ENCODE assay signal across 5 cellular contexts in genomic region chr17:28576016-28576415, GRCh38. TPM values are rescaled to one million over a fixed set of nuclear protein-coding genes. Genes with fewer than 3 reads are reported as not detected.
DNase-seq lines count a peak whose midpoint lies in the region; ATAC-seq, FAIRE-seq and TF ChIP-seq lines count a peak whose summit lies in the region.
"Not testable (repeated sequence)": the region's sequence is repeated elsewhere in the genome, so short reads cannot be mapped to it uniquely, and the experiment has no call there.

No MANE protein-coding gene starts in this region.

- DNase-seq in GM12892 (ENCODE audit: insufficient read length); RWPE2 (ENCODE audit: low spot score); activated naive CD4-positive, alpha-beta T cell treated with anti-CD3 and anti-CD28 coated beads for 36 hours; effector memory CD8-positive, alpha-beta T cell; mesothelial cell of epicardium (ENCODE audit: low spot score in 2 of 2, unreplicated experiment in 2 of 2): not testable (repeated sequence)

- not testable (repeated sequence) for H3K27me3 Mint-ChIP-seq in activated naive CD4-positive, alpha-beta T cell treated with anti-CD3 and anti-CD28 coated beads for 36 hours (ENCODE audit: low read depth); effector memory CD8-positive, alpha-beta T cell; mesothelial cell of epicardium (ENCODE audit: low read depth)

- peak overlapping the region; percentile 1 for H3K27ac Mint-ChIP-seq in activated naive CD4-positive, alpha-beta T cell treated with anti-CD3 and anti-CD28 coated beads for 36 hours
- H3K27ac Mint-ChIP-seq in effector memory CD8-positive, alpha-beta T cell = peak overlapping the region; percentile 80
- H3K27ac Mint-ChIP-seq in mesothelial cell of epicardium = not testable (repeated sequence)

- peaks cover 31% of the 10 kb centered on the region for H3K36me3 Mint-ChIP-seq in activated naive CD4-positive, alpha-beta T cell treated with anti-CD3 and anti-CD28 coated beads for 36 hours (ENCODE audit: low read depth)
- H3K36me3 Mint-ChIP-seq in effector memory CD8-positive, alpha-beta T cell (ENCODE audit: insufficient read depth); mesothelial cell of epicardium: not testable (repeated sequence)

- intact Hi-C loops in activated naive CD4-positive, alpha-beta T cell treated with anti-CD3 and anti-CD28 coated beads for 36 hours (cut with micrococcal nuclease) = loop anchor here (10.0 kb wide), 3 partner anchors 299 to 531 kb away; partner anchors contain the start of genes NLK and PHF12

- peak; percentile 24 for FAIRE-seq in GM12892 (lab: Jason Lieb, UNC)

- peaks cover 42% of the 10 kb centered on the region for H3K4me1 Mint-ChIP-seq in activated naive CD4-positive, alpha-beta T cell treated with anti-CD3 and anti-CD28 coated beads for 36 hours (ENCODE audit: low read depth)
- peaks cover 26 to 28% of the 10 kb centered on the region in 2 donors for H3K4me1 Mint-ChIP-seq in effector memory CD8-positive, alpha-beta T cell (ENCODE audit: low read depth in 2 of 2)
- peaks cover 16% of the 10 kb centered on the region for H3K4me1 Mint-ChIP-seq in mesothelial cell of epicardium

- peaks cover 46% of the 10 kb centered on the region for H3K36me3 ChIP-seq in RWPE2 (ENCODE audit: low read depth)

- not testable (repeated sequence) for H3K9me3 ChIP-seq in RWPE2 (ENCODE audit: severe bottlenecking)

- not testable (repeated sequence) for ATAC-seq in RWPE2 (ENCODE audit: low read depth); effector memory CD8-positive, alpha-beta T cell (replicated peaks)

- peak overlapping the region; percentile 49 for H3K27ac ChIP-seq in RWPE2 (ENCODE audit: poor library complexity, severe bottlenecking)

- H3K9me3 Mint-ChIP-seq in activated naive CD4-positive, alpha-beta T cell treated with anti-CD3 and anti-CD28 coated beads for 36 hours; effector memory CD8-positive, alpha-beta T cell; mesothelial cell of epicardium: not testable (repeated sequence)

- TF ChIP-seq POLR2A in GM12892 (IDR thresholded peaks at IDR 0.05; ENCODE audit: low read depth, low read length) = not testable (repeated sequence)

- H3K27me3 ChIP-seq in RWPE2 (ENCODE audit: insufficient read depth, poor library complexity, severe bottlenecking) = not testable (repeated sequence)

- not testable (repeated sequence) for TF ChIP-seq CTCF in RWPE2 (IDR thresholded peaks at IDR 0.05; ENCODE audit: poor library complexity, severe bottlenecking); mesothelial cell of epicardium (IDR thresholded peaks at IDR 0.05; ENCODE audit: unreplicated experiment)

- peak overlapping the region; percentile 80 for H3K4me3 Mint-ChIP-seq in activated naive CD4-positive, alpha-beta T cell treated with anti-CD3 and anti-CD28 coated beads for 36 hours
- H3K4me3 Mint-ChIP-seq in effector memory CD8-positive, alpha-beta T cell = peak overlapping the region; percentile 79 to 83
- H3K4me3 Mint-ChIP-seq in mesothelial cell of epicardium = peak overlapping the region; percentile 67

- peak overlapping the region; percentile 42 for H3K4me3 ChIP-seq in RWPE2 (ENCODE audit: severe bottlenecking)

- H3K4me1 ChIP-seq in RWPE2 (ENCODE audit: insufficient read depth, poor library complexity, severe bottlenecking) = not testable (repeated sequence)

- CTCF ChIA-PET in activated naive CD4-positive, alpha-beta T cell treated with anti-CD3 and anti-CD28 coated beads for 36 hours (lab: Charles Lee) = interaction anchor here (1.4 to 2.8 kb wide), 2 partner anchors 28 to 50 kb away, joined by 5 to 17 read pairs; no protein-coding TSS in a partner anchor

RNA-seq across cellular contexts. Expression of gene ALDOC, which starts 0.7 kb away (rescaled TPM):
- polyA plus RNA-seq in GM12892 (2012; ENCODE audit: missing spikeins) = 296 TPM
- 10 to 100 TPM; 65.6 to 66.2 TPM for total RNA-seq in activated naive CD4-positive, alpha-beta T cell treated with anti-CD3 and anti-CD28 coated beads for 36 hours
- 22.6 to 24.6 TPM (median 22.6 TPM) in 3 replicates for total RNA-seq in mesothelial cell of epicardium

RNA-seq across cellular contexts. Expression of gene PIGS, which starts 4.7 kb away (rescaled TPM):
- 56.2 TPM for polyA plus RNA-seq in GM12892 (2012; ENCODE audit: missing spikeins)
- total RNA-seq in activated naive CD4-positive, alpha-beta T cell treated with anti-CD3 and anti-CD28 coated beads for 36 hours = 10 to 100 TPM; 34.8 to 36.0 TPM
- total RNA-seq in mesothelial cell of epicardium = 75.2 to 80.7 TPM (median 78.7 TPM) in 3 replicates

RNA-seq across cellular contexts. Expression of gene SPAG5, which starts 22.8 kb away (rescaled TPM):
- 54.7 TPM for polyA plus RNA-seq in GM12892 (2012; ENCODE audit: missing spikeins)
- total RNA-seq in activated naive CD4-positive, alpha-beta T cell treated with anti-CD3 and anti-CD28 coated beads for 36 hours = 100 to 1,000 TPM; 210 to 216 TPM
- total RNA-seq in mesothelial cell of epicardium = 32.1 to 45.2 TPM (median 42.0 TPM) in 3 replicates

RNA-seq across cellular contexts. Expression of gene UNC119, which starts 23.6 kb away (rescaled TPM):
- polyA plus RNA-seq in GM12892 (2012; ENCODE audit: missing spikeins) = 66.8 TPM
- total RNA-seq in activated naive CD4-positive, alpha-beta T cell treated with anti-CD3 and anti-CD28 coated beads for 36 hours = 10 to 100 TPM; 48.6 to 50.3 TPM
- total RNA-seq in mesothelial cell of epicardium = 61.0 to 66.2 TPM (median 61.2 TPM) in 3 replicates

RNA-seq across cellular contexts. Expression of gene RSKR, which starts 38.0 kb away (rescaled TPM):
- 15.9 TPM for polyA plus RNA-seq in GM12892 (2012; ENCODE audit: missing spikeins)
- 10 to 100 TPM; 15.6 TPM for total RNA-seq in activated naive CD4-positive, alpha-beta T cell treated with anti-CD3 and anti-CD28 coated beads for 36 hours
- total RNA-seq in mesothelial cell of epicardium = 24.0 to 31.3 TPM (median 26.3 TPM) in 3 replicates
